23 cellular contexts compared by ENCODE assay signal in the genomic region with DNA sequence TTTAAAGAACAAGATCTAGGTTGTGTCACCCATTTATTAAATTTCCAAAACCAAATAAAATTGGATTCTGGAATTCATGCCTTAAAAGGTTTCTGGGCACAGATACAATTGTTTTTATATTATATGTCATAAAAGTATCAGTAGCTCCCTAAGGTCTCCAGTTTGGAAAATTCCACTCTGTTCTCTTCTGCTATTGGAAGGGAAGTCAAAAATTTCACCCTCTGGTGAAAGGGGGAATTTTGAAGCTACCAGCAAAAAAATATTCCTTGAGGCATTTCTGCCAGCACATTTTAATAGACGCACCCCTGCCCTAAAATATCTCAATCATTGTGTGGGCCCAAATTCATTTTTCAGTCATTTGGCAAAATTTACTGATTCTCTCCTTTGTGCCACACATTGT.
A peak's percentile ranks its signal among the peaks of the same experiment; 100 is the strongest.
DNase-seq lines count a peak whose midpoint lies in the region; ATAC-seq and TF ChIP-seq lines count a peak whose summit lies in the region.
"Had no signal": no experiment of that assay in that cellular context is flagged by ENCODE, and none has a peak within 500 bp of the region (broad histone marks: within the 10 kb centered on the region; RNA-seq: fewer than 3 reads in every experiment).

No MANE protein-coding gene starts in this region.

- H3K36me3 ChIP-seq in HCT116 (ENCODE audit: control insufficient read depth in 1 of 2, insufficient read depth in 2 of 2, low read length in 2 of 2): no peaks in the 10 kb centered on the region
- H3K36me3 ChIP-seq: heart right ventricle, SJSA1 had no signal

- RAD21 ChIA-PET in HCT116 (lab: Charles Lee; ENCODE audit: low non-redundant PET in 1 of 2, low total read pairs in 2 of 2, uncharacterized antibody in 2 of 2, unreplicated experiment in 2 of 2): no interaction called here

- H3K4me2 ChIP-seq in HCT116 (ENCODE audit: low read length): no peak overlapping the region
- H3K4me2 ChIP-seq: smooth muscle cell had no signal

- H3K27ac ChIP-seq in HCT116 (ENCODE audit: low read depth, low read length) (no peak overlapping the region), temporal lobe (ENCODE audit: low read depth, low read length) (peak overlapping the region; percentile 94)
- H3K27ac ChIP-seq: C4-2B, foreskin keratinocyte, SJSA1 had no signal

- TF ChIP-seq RAD21 in HCT116 (IDR thresholded peaks at IDR 0.05; ENCODE audit: low read depth): no peak

- H3K4me3 Mint-ChIP-seq in activated T-cell treated with anti-CD3 and anti-CD28 coated beads, Interleukin-2, amount 50 U/mL, for 72 hours: peak overlapping the region in 1 of 2 donors; percentile 82
- peak overlapping the region; percentile 39 for H3K4me3 Mint-ChIP-seq in central memory CD8-positive, alpha-beta T cell

- no peaks in the 10 kb centered on the region for H3K9me3 Mint-ChIP-seq in activated T-cell treated with anti-CD3 and anti-CD28 coated beads, Interleukin-2, amount 50 U/mL, for 72 hours
- H3K9me3 Mint-ChIP-seq in central memory CD8-positive, alpha-beta T cell: no peaks in the 10 kb centered on the region
- H3K9me3 Mint-ChIP-seq: activated T-helper 2 cell treated with anti-CD3 and anti-CD28 coated beads, Interferon-gamma antibody, Interleukin-2, Interleukin-4, amounts not matched to agents 10 μg/mL and 5 μg/mL and 100 μg/mL, durations not matched to agents 14 hours and 24 hours and 36 hours had no signal

- H3K27me3 Mint-ChIP-seq in activated T-cell treated with anti-CD3 and anti-CD28 coated beads, Interleukin-2, amount 50 U/mL, for 72 hours (ENCODE audit: low read depth): peaks cover 6% of the 10 kb centered on the region
- H3K27me3 Mint-ChIP-seq in central memory CD8-positive, alpha-beta T cell: no peaks in the 10 kb centered on the region

- no peak for DNase-seq in activated T-cell treated with anti-CD3 and anti-CD28 coated beads, Interleukin-2, amount 50 U/mL, for 72 hours
- DNase-seq in activated T-cell treated with anti-CD3 and anti-CD28 coated beads, Interleukin-2, amount 50 U/mL, for 48 hours: no peak
- DNase-seq in HCT116 (ENCODE audit: low read depth, low spot score): no peak
- no peak for DNase-seq in central memory CD8-positive, alpha-beta T cell (ENCODE audit: low spot score in 2 of 2)
- no peak for DNase-seq in lower leg skin (ENCODE audit: low spot score in 2 of 2)
- DNase-seq in NCI-H2171 treated with DMSO at 0.1 percent for 48 hours (lab: John Stamatoyannopoulos, UW): no peak
- DNase-seq in NCI-H1105 treated with DMSO at 0.1 percent for 48 hours (lab: John Stamatoyannopoulos, UW): no peak
- DNase-seq: effector CD8-positive, alpha-beta T cell; erythroblast; foreskin keratinocyte; heart right ventricle; left colon; NCI-H1092 treated with DMSO at 0.1 percent for 48 hours; NCI-H1930; NCI-H2227 treated with DMSO at 0.1 percent for 48 hours; NCI-H69; occipital lobe; stimulated activated CD4-positive, alpha-beta T cell treated with anti-CD3 and anti-CD28 coated beads, Interleukin-2, amount 100 ng/mL, for 24 hours had no signal

- H3K4me1 ChIP-seq in HCT116 (ENCODE audit: control insufficient read depth in 1 of 2, insufficient read depth in 2 of 2, low read length in 2 of 2): peaks cover 4 to 17% of the 10 kb centered on the region in 2 experiments; a peak in 3 of 4 replicates

- no peak overlapping the region for H3K9ac ChIP-seq in HCT116 (ENCODE audit: low read length)

- peaks cover 20% of the 10 kb centered on the region for H3K4me1 Mint-ChIP-seq in activated T-cell treated with anti-CD3 and anti-CD28 coated beads, Interleukin-2, amount 50 U/mL, for 72 hours (ENCODE audit: low read depth)
- peaks cover 41% of the 10 kb centered on the region for H3K4me1 Mint-ChIP-seq in central memory CD8-positive, alpha-beta T cell

- BruUV-seq in HCT116 (replicated peaks; lab: Mats Ljungman, UMichigan): no TSS peak

- no peaks in the 10 kb centered on the region for H3K36me3 Mint-ChIP-seq in activated T-cell treated with anti-CD3 and anti-CD28 coated beads, Interleukin-2, amount 50 U/mL, for 72 hours (ENCODE audit: insufficient read depth in 2 of 2)
- peaks cover 8% of the 10 kb centered on the region for H3K36me3 Mint-ChIP-seq in central memory CD8-positive, alpha-beta T cell (ENCODE audit: insufficient read depth)

- no peak for ATAC-seq in activated T-cell treated with anti-CD3 and anti-CD28 coated beads, Interleukin-2, amount 50 U/mL, for 72 hours (replicated peaks in 1 of 2)
- ATAC-seq in HCT116: no peak
- no peak for ATAC-seq in central memory CD8-positive, alpha-beta T cell (replicated peaks; ENCODE audit: extremely low read depth, poor library complexity, severe bottlenecking)
- ATAC-seq: foreskin keratinocyte, left colon had no signal

- peak overlapping the region; percentile 11 for H2AFZ ChIP-seq in HCT116 (ENCODE audit: low read depth, low read length, poor library complexity, severe bottlenecking)

- TF ChIP-seq POLR2A in HCT116 (IDR thresholded peaks at IDR 0.05; ENCODE audit: borderline replicate concordance, extremely low read depth, insufficient read depth, insufficient read length) (no peak), lower leg skin (IDR thresholded peaks at IDR 0.05) (no peak)

- CTCF ChIA-PET in HCT116 (lab: Charles Lee): interaction anchor here (1.0 kb wide), 1 partner anchor 188 kb away, joined by 3 read pairs; no protein-coding TSS in a partner anchor

- H4K20me1 ChIP-seq in HCT116 (ENCODE audit: insufficient read depth): no peaks in the 10 kb centered on the region

- intact Hi-C loops in HCT116 (cut with micrococcal nuclease): loop anchor here (10.0 kb wide), 2 partner anchors 823 to 1183 kb away; partner anchors contain the start of genes LEPR and LEPROT
- intact Hi-C loops in lower leg skin (cut with DNase I; ENCODE audit: low total_unique reads): no loop called here

- no peak overlapping the region for H3K4me3 ChIP-seq in HCT116 (replicated peaks in 1 of 2; ENCODE audit: low read depth in 1 of 2, low read length in 2 of 2)
- H3K4me3 ChIP-seq in lower leg skin (ENCODE audit: low read depth, poor library complexity, severe bottlenecking): no peak overlapping the region
- H3K4me3 ChIP-seq: heart right ventricle, SJSA1, smooth muscle cell had no signal

- 71 to 74% methylated on average over 1 of the region's 1 CpG for WGBS in lower leg skin, 2 donors

- no peaks in the 10 kb centered on the region for H3K9me2 ChIP-seq in HCT116 (ENCODE audit: insufficient read depth)

- H3K79me2 ChIP-seq in HCT116 (ENCODE audit: insufficient read depth, low read length): no peaks in the 10 kb centered on the region

- no peaks in the 10 kb centered on the region for H3K27me3 ChIP-seq in HCT116 (ENCODE audit: insufficient read depth, low read length)
- H3K27me3 ChIP-seq: heart right ventricle, SJSA1 had no signal

- TF ChIP-seq CTCF in HCT116 (IDR thresholded peaks at IDR 0.05 in 2 of 3, conservative IDR thresholded peaks at IDR 0.05 in 1 of 3; ENCODE audit: borderline replicate concordance in 1 of 3, insufficient read depth in 1 of 3, low read depth in 2 of 3, low read length in 2 of 3): no peak
- TF ChIP-seq CTCF in lower leg skin (IDR thresholded peaks at IDR 0.05): no peak

- peak overlapping the region; percentile 41 for H3K27ac Mint-ChIP-seq in activated T-cell treated with anti-CD3 and anti-CD28 coated beads, Interleukin-2, amount 50 U/mL, for 72 hours
- H3K27ac Mint-ChIP-seq in central memory CD8-positive, alpha-beta T cell (ENCODE audit: low read depth): peak overlapping the region; percentile 97

- POLR2A ChIA-PET in HCT116 (lab: Charles Lee): no interaction called here

- H3K9me3 ChIP-seq in HCT116 (ENCODE audit: control insufficient read depth in 1 of 2, insufficient read depth in 1 of 2, low read depth in 1 of 2, low read length in 2 of 2): no peaks in the 10 kb centered on the region
- H3K9me3 ChIP-seq: heart right ventricle, SJSA1 had no signal

TF ChIP-seq in HCT116, 20 proteins besides CTCF, POLR2A, EP300 and RAD21 (continues in another document):
- TF ChIP-seq TCF7L2 (IDR thresholded peaks at IDR 0.05; ENCODE audit: borderline replicate concordance, extremely low read depth, insufficient read depth, insufficient read length) (no peak), FOSL1 (IDR thresholded peaks at IDR 0.05; ENCODE audit: low read depth) (no peak), SIN3A (IDR thresholded peaks at IDR 0.05; ENCODE audit: low read depth) (no peak), SRF (IDR thresholded peaks at IDR 0.05; ENCODE audit: low read depth) (no peak), ELF1 (IDR thresholded peaks at IDR 0.05; ENCODE audit: borderline replicate concordance, low read depth) (no peak), EZH2 (IDR thresholded peaks at IDR 0.05) (no peak), SP1 (IDR thresholded peaks at IDR 0.05; ENCODE audit: low read depth) (no peak), ZFX (IDR thresholded peaks at IDR 0.05) (no peak), JUND (IDR thresholded peaks at IDR 0.05) (no peak), ATF3 (IDR thresholded peaks at IDR 0.05) (no peak), CBX3 (IDR thresholded peaks at IDR 0.05; ENCODE audit: low read depth) (no peak), ZNF274 (IDR thresholded peaks at IDR 0.05; ENCODE audit: low read depth, low read length) (no peak)
